In the genomic region with DNA sequence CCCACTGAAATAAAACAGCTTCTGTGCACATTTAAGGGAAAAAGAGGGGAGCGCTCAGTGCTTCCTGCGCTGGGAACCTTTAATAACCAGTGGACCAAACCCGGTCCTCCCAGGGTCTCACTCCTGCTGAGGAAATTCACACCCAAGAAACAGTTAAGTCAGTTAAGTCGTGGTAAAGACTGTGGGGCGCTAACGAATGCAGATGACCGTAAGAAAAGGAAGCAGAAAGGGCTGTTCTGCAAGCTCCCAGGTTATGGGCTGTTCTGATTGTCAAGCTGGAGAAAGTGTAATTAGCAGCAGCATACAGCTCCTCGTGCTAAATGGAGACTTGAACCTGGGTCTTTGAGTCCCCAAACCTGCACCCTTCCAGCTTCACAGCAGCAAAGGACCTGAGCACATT, we compare ENCODE assay signal across 1 cellular context.
TF ChIP-seq lines count a peak whose summit lies in the region.

No MANE protein-coding gene starts in this region.

TF ChIP-seq in H1, 55 proteins besides CTCF, POLR2A, EP300 and RAD21 (continued from another document):
- TF ChIP-seq, protein P1, sequence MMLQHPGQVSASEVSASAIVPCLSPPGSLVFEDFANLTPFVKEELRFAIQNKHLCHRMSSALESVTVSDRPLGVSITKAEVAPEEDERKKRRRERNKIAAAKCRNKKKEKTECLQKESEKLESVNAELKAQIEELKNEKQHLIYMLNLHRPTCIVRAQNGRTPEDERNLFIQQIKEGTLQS (IDR thresholded peaks at IDR 0.05; ENCODE audit: insufficient read depth, low read depth, low read length): no peak
- TF ChIP-seq SAP30 (IDR thresholded peaks at IDR 0.05; ENCODE audit: insufficient read depth, insufficient replicate concordance, low read length) (no peak), TCF12 (IDR thresholded peaks at IDR 0.05; ENCODE audit: low read depth, low read length) (no peak), KDM4A (IDR thresholded peaks at IDR 0.05; ENCODE audit: low read depth, low read length, severe bottlenecking) (no peak), EGR1 (IDR thresholded peaks at IDR 0.05; ENCODE audit: borderline replicate concordance, low read depth, low read length) (no peak), NANOG (IDR thresholded peaks at IDR 0.05; ENCODE audit: insufficient read depth, low read depth, low read length, poor library complexity, severe bottlenecking) (no peak), RXRA (IDR thresholded peaks at IDR 0.05; ENCODE audit: insufficient read depth, low read depth, low read length) (no peak), KDM5A (IDR thresholded peaks at IDR 0.05; ENCODE audit: low read length) (no peak), SRF (IDR thresholded peaks at IDR 0.05; ENCODE audit: low read depth, low read length) (no peak), SP2 (IDR thresholded peaks at IDR 0.05; ENCODE audit: low read length) (no peak), CBX8 (IDR thresholded peaks at IDR 0.05; ENCODE audit: borderline replicate concordance, low read depth, low read length) (no peak)
